Comparison of ENCODE assay signal across 1 cellular context in the genomic region with DNA sequence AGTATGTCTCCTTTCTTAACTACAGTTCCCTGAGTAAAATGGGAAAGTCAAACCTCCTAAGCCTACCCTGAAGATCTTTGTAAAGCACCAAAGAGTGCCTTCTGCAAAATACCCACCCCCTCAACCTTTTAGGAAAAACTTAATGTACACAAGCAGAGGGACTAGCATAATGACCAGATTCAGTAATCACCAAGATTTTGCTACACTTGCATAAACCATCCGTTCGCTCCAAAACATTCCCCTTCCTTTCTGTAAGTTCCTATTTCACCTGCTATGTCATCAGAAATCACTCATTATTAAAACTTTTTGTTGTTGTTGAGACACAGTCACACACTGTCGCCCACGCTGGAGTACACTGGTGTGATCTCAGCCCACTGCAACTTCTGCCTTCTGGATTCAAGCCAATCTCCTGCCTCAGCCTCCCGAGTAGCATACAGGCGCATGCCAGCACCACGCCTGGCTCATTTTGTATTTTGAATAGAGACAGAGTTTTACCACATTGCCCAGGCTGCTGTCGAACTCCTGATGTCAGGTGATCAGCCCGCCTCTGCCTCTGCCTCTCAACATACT.
TF ChIP-seq lines count a peak whose summit lies in the region.

No MANE protein-coding gene starts in this region.

TF ChIP-seq in GM12878, 131 proteins besides CTCF, POLR2A, EP300 and RAD21:
- 0 out of 2 replicates have a peak, but pooled peaks have one; percentile 22 for TF ChIP-seq POLR2AphosphoS5 (IDR thresholded peaks at IDR 0.05; ENCODE audit: low read length)
- TF ChIP-seq, protein P1, sequence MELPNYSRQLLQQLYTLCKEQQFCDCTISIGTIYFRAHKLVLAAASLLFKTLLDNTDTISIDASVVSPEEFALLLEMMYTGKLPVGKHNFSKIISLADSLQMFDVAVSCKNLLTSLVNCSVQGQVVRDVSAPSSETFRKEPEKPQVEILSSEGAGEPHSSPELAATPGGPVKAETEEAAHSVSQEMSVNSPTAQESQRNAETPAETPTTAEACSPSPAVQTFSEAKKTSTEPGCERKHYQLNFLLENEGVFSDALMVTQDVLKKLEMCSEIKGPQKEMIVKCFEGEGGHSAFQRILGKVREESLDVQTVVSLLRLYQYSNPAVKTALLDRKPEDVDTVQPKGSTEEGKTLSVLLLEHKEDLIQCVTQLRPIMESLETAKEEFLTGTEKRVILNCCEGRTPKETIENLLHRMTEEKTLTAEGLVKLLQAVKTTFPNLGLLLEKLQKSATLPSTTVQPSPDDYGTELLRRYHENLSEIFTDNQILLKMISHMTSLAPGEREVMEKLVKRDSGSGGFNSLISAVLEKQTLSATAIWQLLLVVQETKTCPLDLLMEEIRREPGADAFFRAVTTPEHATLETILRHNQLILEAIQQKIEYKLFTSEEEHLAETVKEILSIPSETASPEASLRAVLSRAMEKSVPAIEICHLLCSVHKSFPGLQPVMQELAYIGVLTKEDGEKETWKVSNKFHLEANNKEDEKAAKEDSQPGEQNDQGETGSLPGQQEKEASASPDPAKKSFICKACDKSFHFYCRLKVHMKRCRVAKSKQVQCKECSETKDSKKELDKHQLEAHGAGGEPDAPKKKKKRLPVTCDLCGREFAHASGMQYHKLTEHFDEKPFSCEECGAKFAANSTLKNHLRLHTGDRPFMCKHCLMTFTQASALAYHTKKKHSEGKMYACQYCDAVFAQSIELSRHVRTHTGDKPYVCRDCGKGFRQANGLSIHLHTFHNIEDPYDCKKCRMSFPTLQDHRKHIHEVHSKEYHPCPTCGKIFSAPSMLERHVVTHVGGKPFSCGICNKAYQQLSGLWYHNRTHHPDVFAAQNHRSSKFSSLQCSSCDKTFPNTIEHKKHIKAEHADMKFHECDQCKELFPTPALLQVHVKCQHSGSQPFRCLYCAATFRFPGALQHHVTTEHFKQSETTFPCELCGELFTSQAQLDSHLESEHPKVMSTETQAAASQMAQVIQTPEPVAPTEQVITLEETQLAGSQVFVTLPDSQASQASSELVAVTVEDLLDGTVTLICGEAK (IDR thresholded peaks at IDR 0.05; ENCODE audit: borderline replicate concordance), result no peak
- TF ChIP-seq, protein P2, sequence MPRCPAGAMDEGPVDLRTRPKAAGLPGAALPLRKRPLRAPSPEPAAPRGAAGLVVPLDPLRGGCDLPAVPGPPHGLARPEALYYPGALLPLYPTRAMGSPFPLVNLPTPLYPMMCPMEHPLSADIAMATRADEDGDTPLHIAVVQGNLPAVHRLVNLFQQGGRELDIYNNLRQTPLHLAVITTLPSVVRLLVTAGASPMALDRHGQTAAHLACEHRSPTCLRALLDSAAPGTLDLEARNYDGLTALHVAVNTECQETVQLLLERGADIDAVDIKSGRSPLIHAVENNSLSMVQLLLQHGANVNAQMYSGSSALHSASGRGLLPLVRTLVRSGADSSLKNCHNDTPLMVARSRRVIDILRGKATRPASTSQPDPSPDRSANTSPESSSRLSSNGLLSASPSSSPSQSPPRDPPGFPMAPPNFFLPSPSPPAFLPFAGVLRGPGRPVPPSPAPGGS (IDR thresholded peaks at IDR 0.05; ENCODE audit: borderline replicate concordance, insufficient read depth, low read depth, low read length, poor library complexity, severe bottlenecking), result peak; percentile 85
- TF ChIP-seq PBX3 (IDR thresholded peaks at IDR 0.05; ENCODE audit: insufficient replicate concordance, low read depth, low read length), result peak; percentile 41
TF ChIP-seq in GM12878: peak in this region for 3.
